Comparison of ENCODE assay signal across 19 cellular contexts in genomic region chr1:90313756-90314155, GRCh38.
"Had no signal": no experiment of that assay in that cellular context is flagged by ENCODE, and none has a peak within 500 bp of the region (broad histone marks: within the 10 kb centered on the region; RNA-seq: fewer than 3 reads in every experiment).

No MANE protein-coding gene starts in this region.

- H3K4me1 ChIP-seq: esophagus muscularis mucosa, parathyroid adenoma, right atrium auricular region, transverse colon, vagina had no signal

- H3K79me2 ChIP-seq: parathyroid adenoma had no signal

- H3K9me3 ChIP-seq: esophagus muscularis mucosa, mucosa of descending colon, neutrophil, right atrium auricular region, suprapubic skin, transverse colon, vagina had no signal

- H3K4me3 ChIP-seq: esophagus muscularis mucosa, mucosa of descending colon, right atrium auricular region, skin epidermis, suprapubic skin, transverse colon, vagina had no signal

- DNase-seq: activated CD4-positive, alpha-beta T cell treated with anti-CD3 and anti-CD28 coated beads for 36 hours; activated CD4-positive, alpha-beta T cell treated with anti-CD3 and anti-CD28 coated beads, Interleukin-2, amount 50 U/mL, for 48 hours; activated gamma-delta T cell treated with Interleukin-2 at 50 U/mL for 16 hours; activated naive CD8-positive, alpha-beta T cell treated with anti-CD3 and anti-CD28 coated beads for 36 hours; amniotic stem cell; effector CD4-positive, alpha-beta T cell; left ventricle myocardium superior; mucosa of descending colon; naive thymus-derived CD8-positive, alpha-beta T cell; stimulated activated naive CD8-positive, alpha-beta T cell treated with anti-CD3 and anti-CD28 coated beads, Interleukin-15, amount 100 ng/mL, for 72 hours; T-cell; transverse colon had no signal

- H3K27ac ChIP-seq: esophagus muscularis mucosa, neutrophil, parathyroid adenoma, right atrium auricular region, skin epidermis, suprapubic skin, transverse colon, vagina had no signal

- H3K36me3 ChIP-seq: esophagus muscularis mucosa, neutrophil, right atrium auricular region, suprapubic skin, transverse colon, vagina had no signal

- H3K27me3 ChIP-seq: esophagus muscularis mucosa, neutrophil, right atrium auricular region, suprapubic skin, transverse colon, vagina had no signal

- H2AFZ ChIP-seq: parathyroid adenoma had no signal

- H3K9ac ChIP-seq: parathyroid adenoma had no signal
